In genomic region chr17:51508048-51508447, GRCh38 we compare ENCODE assay signal across 2 cellular contexts.
TF ChIP-seq lines count a peak whose summit lies in the region.

No MANE protein-coding gene starts in this region.

TF ChIP-seq in SK-N-SH, 30 proteins besides CTCF, POLR2A, EP300 and RAD21 (continued from another document):
- TF ChIP-seq FOXJ3 (CRISPR knock-in tag; IDR thresholded peaks at IDR 0.05) (no peak), USF2 (IDR thresholded peaks at IDR 0.05; ENCODE audit: borderline replicate concordance, low read depth, low read length) (no peak), GATA2 (CRISPR knock-in tag; IDR thresholded peaks at IDR 0.05) (no peak), TCF12 (IDR thresholded peaks at IDR 0.05) (no peak), SMC3 (IDR thresholded peaks at IDR 0.05; ENCODE audit: low read depth, low read length) (no peak), CHD2 (IDR thresholded peaks at IDR 0.05; ENCODE audit: low read length, partially characterized antibody) (no peak), RFX5 (IDR thresholded peaks at IDR 0.05; ENCODE audit: low read length) (no peak), SIN3A (IDR thresholded peaks at IDR 0.05; ENCODE audit: borderline replicate concordance, low read depth, low read length) (no peak), NRF1 (IDR thresholded peaks at IDR 0.05; ENCODE audit: low read depth, low read length) (no peak), GABPA (IDR thresholded peaks at IDR 0.05; ENCODE audit: low read depth) (no peak), IRF3 (IDR thresholded peaks at IDR 0.05; ENCODE audit: low read depth, low read length) (no peak)

TF ChIP-seq in SK-N-SH treated with all-trans-retinoic acid at 6 μM for 48 hours, 23 proteins besides CTCF, POLR2A, EP300 and RAD21 (continued from another document):
- TF ChIP-seq TSHZ2 (CRISPR knock-in tag; IDR thresholded peaks at IDR 0.05) (no peak), ZNF8 (CRISPR knock-in tag; IDR thresholded peaks at IDR 0.05) (no peak), BACH2 (CRISPR knock-in tag; IDR thresholded peaks at IDR 0.05; ENCODE audit: borderline replicate concordance) (no peak), TCF4 (CRISPR knock-in tag; IDR thresholded peaks at IDR 0.05; ENCODE audit: borderline replicate concordance) (no peak)
